In genomic region chr4:94595013-94595412, GRCh38 we compare ENCODE assay signal across 19 cellular contexts.
"Had no signal": no experiment of that assay in that cellular context is flagged by ENCODE, and none has a peak within 500 bp of the region (broad histone marks: within the 10 kb centered on the region; RNA-seq: fewer than 3 reads in every experiment).

No MANE protein-coding gene starts in this region.

- H3K36me3 ChIP-seq: colonic mucosa, pancreas, uterus had no signal

- H3K4me1 ChIP-seq: colonic mucosa, uterus had no signal

- H3K27ac ChIP-seq: colonic mucosa, foreskin keratinocyte, pancreas, tibial nerve had no signal

- H3K27me3 ChIP-seq: colonic mucosa, foreskin keratinocyte, pancreas, tibial nerve, uterus had no signal

- H3K9me3 ChIP-seq: colonic mucosa, pancreas, tibial nerve, uterus had no signal

- H3K4me3 ChIP-seq: colonic mucosa, pancreas, tibial nerve, uterus had no signal

- ATAC-seq: activated CD4-positive, CD25-positive, alpha-beta regulatory T cell treated with anti-CD3 and anti-CD28 coated beads, Interleukin-2, amount 50 U/mL, for 24 hours; activated CD8-positive, alpha-beta T cell treated with anti-CD3 and anti-CD28 coated beads, Interleukin-2, amount 10 ng/mL, durations not matched to agents 7 days and 5 days; foreskin keratinocyte had no signal

- DNase-seq: activated CD4-positive, alpha-beta T cell treated with anti-CD3 and anti-CD28 coated beads, Interleukin-2, amount 10 ng/mL, durations not matched to agents 7 days and 5 days; activated CD8-positive, alpha-beta T cell treated with anti-CD3 and anti-CD28 coated beads, Interleukin-2, amount 10 ng/mL, durations not matched to agents 7 days and 5 days; activated naive CD4-positive, alpha-beta T cell treated with Interleukin-2 at 50 U/mL for 16 hours; activated naive CD8-positive, alpha-beta T cell treated with anti-CD3 and anti-CD28 coated beads, Interleukin-2, amount 10 ng/mL, durations not matched to agents 7 days and 5 days; activated T-cell treated with anti-CD3 and anti-CD28 coated beads, Interleukin-2, amount 50 U/mL, for 24 hours; amygdala; colonic mucosa; endodermal cell; foreskin keratinocyte; hypothalamus; islet precursor cell; pancreas; stimulated activated CD4-positive, alpha-beta T cell treated with anti-CD3 and anti-CD28 coated beads, Interleukin-12 subunit alpha, Interleukin-12 subunit beta, amount 100 ng/mL, for 4 hours; stimulated activated CD4-positive, alpha-beta T cell treated with anti-CD3 and anti-CD28 coated beads, Interleukin-1b, Interleukin-23, amount 100 ng/mL, for 48 hours; stimulated activated CD8-positive, alpha-beta memory T cell treated with anti-CD3 and anti-CD28 coated beads, Interleukin-4, amount 100 ng/mL, for 48 hours; stimulated activated naive CD4-positive, alpha-beta T cell treated with Interleukin-2 at 50 U/mL for 16 hours; uterus had no signal
